Comparison of ENCODE assay signal across 18 cellular contexts in genomic region chr5:174760721-174761120, GRCh38.
"Had no signal": no experiment of that assay in that cellular context is flagged by ENCODE, and none has a peak within 500 bp of the region (broad histone marks: within the 10 kb centered on the region; RNA-seq: fewer than 3 reads in every experiment).

No MANE protein-coding gene starts in this region.

- H2AFZ ChIP-seq: hepatocyte had no signal

- H3K4me2 ChIP-seq: hepatocyte had no signal

- H3K27me3 Mint-ChIP-seq: memory B cell had no signal

- H3K4me3 Mint-ChIP-seq: memory B cell, mesothelial cell of epicardium, naive B cell, nephron had no signal

- H3K27ac Mint-ChIP-seq: memory B cell, mesothelial cell of epicardium, naive B cell, nephron had no signal

- H3K27ac ChIP-seq: coronary artery, hepatocyte, left ventricle myocardium inferior, lower lobe of right lung, right atrium auricular region, sigmoid colon had no signal

- H3K4me1 ChIP-seq: left ventricle myocardium inferior, lower lobe of right lung, right atrium auricular region, sigmoid colon had no signal

- H3K4me3 ChIP-seq: coronary artery, hepatocyte, left ventricle myocardium inferior, lower lobe of right lung, right atrium auricular region, sigmoid colon had no signal

- H3K9me3 Mint-ChIP-seq: memory B cell, mesothelial cell of epicardium, nephron had no signal

- H3K79me2 ChIP-seq: hepatocyte had no signal

- H3K36me3 Mint-ChIP-seq: memory B cell, mesothelial cell of epicardium, naive B cell had no signal

- H3K27me3 ChIP-seq: hepatocyte, right atrium auricular region, sigmoid colon had no signal

- H3K4me1 Mint-ChIP-seq: memory B cell, mesothelial cell of epicardium, naive B cell, nephron had no signal

- H3K9me3 ChIP-seq: lower lobe of right lung, right atrium auricular region, sigmoid colon had no signal

- DNase-seq: effector CD4-positive, alpha-beta T cell; foreskin fibroblast; kidney; left cardiac atrium; left ventricle myocardium inferior; lower lobe of right lung; naive B cell; sigmoid colon; small intestine; stimulated activated CD4-positive, alpha-beta T cell treated with anti-CD3 and anti-CD28 coated beads, Interleukin-12 subunit alpha, Interleukin-12 subunit beta, amount 100 ng/mL, for 4 hours; stimulated activated naive CD4-positive, alpha-beta T cell treated with Interleukin-2 at 50 U/mL for 16 hours; trophoblast cell had no signal

- ATAC-seq: left cardiac atrium, lower lobe of right lung had no signal

- H3K36me3 ChIP-seq: left ventricle myocardium inferior, lower lobe of right lung, right atrium auricular region, sigmoid colon had no signal
